1 cellular context compared by ENCODE assay signal in genomic region chr11:19817265-19817851, GRCh38.
TF ChIP-seq lines count a peak whose summit lies in the region.

No MANE protein-coding gene starts in this region.

TF ChIP-seq in HepG2, 621 proteins besides CTCF, POLR2A, EP300 and RAD21 (continued from another document):
- TF ChIP-seq HMGXB3 (CRISPR knock-in tag; IDR thresholded peaks at IDR 0.05; ENCODE audit: borderline replicate concordance): no peak
- TF ChIP-seq ZNF646 (CRISPR knock-in tag; IDR thresholded peaks at IDR 0.05): no peak
- no peak for TF ChIP-seq GLMP (CRISPR knock-in tag; IDR thresholded peaks at IDR 0.05; ENCODE audit: borderline replicate concordance)
- no peak for TF ChIP-seq NCOA2 (CRISPR knock-in tag; IDR thresholded peaks at IDR 0.05)
- TF ChIP-seq CREBL2 (CRISPR knock-in tag; IDR thresholded peaks at IDR 0.05; ENCODE audit: borderline replicate concordance): no peak
- TF ChIP-seq NKX3-1 (CRISPR knock-in tag; IDR thresholded peaks at IDR 0.05): no peak
- TF ChIP-seq TOPORS (CRISPR knock-in tag; IDR thresholded peaks at IDR 0.05): no peak
